ENCODE assay signal across 3 cellular contexts in the genomic region with DNA sequence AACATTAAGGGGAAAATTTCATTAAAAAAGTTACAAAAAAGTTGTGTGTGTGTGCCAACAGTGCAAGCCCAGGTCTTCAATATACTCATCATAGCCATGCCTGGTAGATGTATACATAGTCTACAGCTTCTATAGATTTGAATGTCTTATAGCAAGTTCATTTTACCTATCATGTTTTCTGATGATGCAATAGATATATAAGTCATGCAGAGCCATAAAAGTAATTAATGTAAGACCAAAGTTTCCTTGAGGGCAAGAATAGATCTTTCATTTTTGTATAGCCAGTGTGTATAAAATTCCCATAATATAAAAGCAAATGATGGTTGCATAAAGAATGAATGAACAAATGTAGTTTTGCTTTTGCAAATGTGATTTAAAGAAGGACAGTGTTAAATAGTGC.
A peak's percentile ranks its signal among the peaks of the same experiment; 100 is the strongest.
TF ChIP-seq lines count a peak whose summit lies in the region.

No MANE protein-coding gene starts in this region.

TF ChIP-seq in HepG2, 621 proteins besides CTCF, POLR2A, EP300 and RAD21:
- TF ChIP-seq MLLT10 (CRISPR knock-in tag; IDR thresholded peaks at IDR 0.05), result no peak
- TF ChIP-seq CEBPB (IDR thresholded peaks at IDR 0.05; ENCODE audit: borderline replicate concordance, low read depth, low read length), result peak; percentile 38; the same call in 1 of the 2 replicates
- TF ChIP-seq NR3C1 (CRISPR knock-in tag; IDR thresholded peaks at IDR 0.05), result no peak
- 0 out of 2 replicates have a peak, but pooled peaks have one; percentile 18 for TF ChIP-seq ATF7 (IDR thresholded peaks at IDR 0.05)
- TF ChIP-seq ATF7 (CRISPR knock-in tag; IDR thresholded peaks at IDR 0.05), result no peak
TF ChIP-seq in HepG2: peak in this region for 2.

TF ChIP-seq in IMR-90, 13 proteins besides CTCF, POLR2A, EP300 and RAD21:
- TF ChIP-seq CEBPB (IDR thresholded peaks at IDR 0.05; ENCODE audit: low read depth, low read length), result peak; percentile 75
- no peak for TF ChIP-seq SMC3 (IDR thresholded peaks at IDR 0.05; ENCODE audit: low read depth, low read length)
- no peak for TF ChIP-seq RCOR1 (IDR thresholded peaks at IDR 0.05; ENCODE audit: insufficient replicate concordance, low read length)
- TF ChIP-seq, protein P1, sequence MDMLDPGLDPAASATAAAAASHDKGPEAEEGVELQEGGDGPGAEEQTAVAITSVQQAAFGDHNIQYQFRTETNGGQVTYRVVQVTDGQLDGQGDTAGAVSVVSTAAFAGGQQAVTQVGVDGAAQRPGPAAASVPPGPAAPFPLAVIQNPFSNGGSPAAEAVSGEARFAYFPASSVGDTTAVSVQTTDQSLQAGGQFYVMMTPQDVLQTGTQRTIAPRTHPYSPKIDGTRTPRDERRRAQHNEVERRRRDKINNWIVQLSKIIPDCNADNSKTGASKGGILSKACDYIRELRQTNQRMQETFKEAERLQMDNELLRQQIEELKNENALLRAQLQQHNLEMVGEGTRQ (IDR thresholded peaks at IDR 0.05; ENCODE audit: low read depth, low read length), result no peak
- TF ChIP-seq MAFK (IDR thresholded peaks at IDR 0.05; ENCODE audit: low read depth, low read length), result no peak

TF ChIP-seq in K562, 482 proteins besides CTCF, POLR2A, EP300 and RAD21:
- TF ChIP-seq HDAC1 (IDR thresholded peaks at IDR 0.05) (no peak), PURB (CRISPR knock-in tag; IDR thresholded peaks at IDR 0.05; ENCODE audit: low read depth) (no peak), KDM4B (IDR thresholded peaks at IDR 0.05; ENCODE audit: borderline replicate concordance in 2 of 2, low read depth in 1 of 2) (no peak), ADNP (tag; IDR thresholded peaks at IDR 0.05) (no peak), DPF2 (IDR thresholded peaks at IDR 0.05) (no peak), NRF1 (conservative IDR thresholded peaks at IDR 0.05 in 1 of 2, IDR thresholded peaks at IDR 0.05 in 1 of 2) (no peak), L3MBTL2 (IDR thresholded peaks at IDR 0.05) (no peak), ZNF76 (CRISPR knock-in tag; IDR thresholded peaks at IDR 0.05; ENCODE audit: borderline replicate concordance) (no peak), NEUROD1 (IDR thresholded peaks at IDR 0.05; ENCODE audit: borderline replicate concordance, low read depth, low read length, partially characterized antibody) (no peak), SAP30 (IDR thresholded peaks at IDR 0.05; ENCODE audit: borderline replicate concordance, insufficient read depth, low read depth, low read length, poor library complexity, severe bottlenecking) (no peak), CEBPG (CRISPR knock-in tag; IDR thresholded peaks at IDR 0.05) (no peak), CEBPG (tag; conservative IDR thresholded peaks at IDR 0.05 in 1 of 2, IDR thresholded peaks at IDR 0.05 in 1 of 2) (peak in 1 of 2 experiments; percentile 78; a peak in 3 of 4 replicates), CXXC5 (CRISPR knock-in tag; IDR thresholded peaks at IDR 0.05) (no peak), EP400 (IDR thresholded peaks at IDR 0.05) (no peak), ATF1 (CRISPR knock-in tag; IDR thresholded peaks at IDR 0.05) (no peak), ATF1 (tag; IDR thresholded peaks at IDR 0.05) (no peak), CEBPB (tag; IDR thresholded peaks at IDR 0.05) (peak; percentile 42), ZNF561 (CRISPR knock-in tag; conservative IDR thresholded peaks at IDR 0.05) (no peak), ZNF253 (CRISPR knock-in tag; conservative IDR thresholded peaks at IDR 0.05) (no peak), MYNN (IDR thresholded peaks at IDR 0.05) (no peak), MYNN (CRISPR knock-in tag; IDR thresholded peaks at IDR 0.05) (no peak), POLR2B (IDR thresholded peaks at IDR 0.05; ENCODE audit: low read depth, partially characterized antibody) (no peak), TSC22D4 (tag; IDR thresholded peaks at IDR 0.05) (no peak)
- TF ChIP-seq, protein P2, sequence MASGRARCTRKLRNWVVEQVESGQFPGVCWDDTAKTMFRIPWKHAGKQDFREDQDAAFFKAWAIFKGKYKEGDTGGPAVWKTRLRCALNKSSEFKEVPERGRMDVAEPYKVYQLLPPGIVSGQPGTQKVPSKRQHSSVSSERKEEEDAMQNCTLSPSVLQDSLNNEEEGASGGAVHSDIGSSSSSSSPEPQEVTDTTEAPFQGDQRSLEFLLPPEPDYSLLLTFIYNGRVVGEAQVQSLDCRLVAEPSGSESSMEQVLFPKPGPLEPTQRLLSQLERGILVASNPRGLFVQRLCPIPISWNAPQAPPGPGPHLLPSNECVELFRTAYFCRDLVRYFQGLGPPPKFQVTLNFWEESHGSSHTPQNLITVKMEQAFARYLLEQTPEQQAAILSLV (tag; IDR thresholded peaks at IDR 0.05), result no peak
- TF ChIP-seq, protein P3, sequence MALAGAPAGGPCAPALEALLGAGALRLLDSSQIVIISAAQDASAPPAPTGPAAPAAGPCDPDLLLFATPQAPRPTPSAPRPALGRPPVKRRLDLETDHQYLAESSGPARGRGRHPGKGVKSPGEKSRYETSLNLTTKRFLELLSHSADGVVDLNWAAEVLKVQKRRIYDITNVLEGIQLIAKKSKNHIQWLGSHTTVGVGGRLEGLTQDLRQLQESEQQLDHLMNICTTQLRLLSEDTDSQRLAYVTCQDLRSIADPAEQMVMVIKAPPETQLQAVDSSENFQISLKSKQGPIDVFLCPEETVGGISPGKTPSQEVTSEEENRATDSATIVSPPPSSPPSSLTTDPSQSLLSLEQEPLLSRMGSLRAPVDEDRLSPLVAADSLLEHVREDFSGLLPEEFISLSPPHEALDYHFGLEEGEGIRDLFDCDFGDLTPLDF (CRISPR knock-in tag; IDR thresholded peaks at IDR 0.05), result no peak
- TF ChIP-seq, protein P4, sequence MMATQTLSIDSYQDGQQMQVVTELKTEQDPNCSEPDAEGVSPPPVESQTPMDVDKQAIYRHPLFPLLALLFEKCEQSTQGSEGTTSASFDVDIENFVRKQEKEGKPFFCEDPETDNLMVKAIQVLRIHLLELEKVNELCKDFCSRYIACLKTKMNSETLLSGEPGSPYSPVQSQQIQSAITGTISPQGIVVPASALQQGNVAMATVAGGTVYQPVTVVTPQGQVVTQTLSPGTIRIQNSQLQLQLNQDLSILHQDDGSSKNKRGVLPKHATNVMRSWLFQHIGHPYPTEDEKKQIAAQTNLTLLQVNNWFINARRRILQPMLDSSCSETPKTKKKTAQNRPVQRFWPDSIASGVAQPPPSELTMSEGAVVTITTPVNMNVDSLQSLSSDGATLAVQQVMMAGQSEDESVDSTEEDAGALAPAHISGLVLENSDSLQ (IDR thresholded peaks at IDR 0.05), result no peak
- TF ChIP-seq, protein P5, sequence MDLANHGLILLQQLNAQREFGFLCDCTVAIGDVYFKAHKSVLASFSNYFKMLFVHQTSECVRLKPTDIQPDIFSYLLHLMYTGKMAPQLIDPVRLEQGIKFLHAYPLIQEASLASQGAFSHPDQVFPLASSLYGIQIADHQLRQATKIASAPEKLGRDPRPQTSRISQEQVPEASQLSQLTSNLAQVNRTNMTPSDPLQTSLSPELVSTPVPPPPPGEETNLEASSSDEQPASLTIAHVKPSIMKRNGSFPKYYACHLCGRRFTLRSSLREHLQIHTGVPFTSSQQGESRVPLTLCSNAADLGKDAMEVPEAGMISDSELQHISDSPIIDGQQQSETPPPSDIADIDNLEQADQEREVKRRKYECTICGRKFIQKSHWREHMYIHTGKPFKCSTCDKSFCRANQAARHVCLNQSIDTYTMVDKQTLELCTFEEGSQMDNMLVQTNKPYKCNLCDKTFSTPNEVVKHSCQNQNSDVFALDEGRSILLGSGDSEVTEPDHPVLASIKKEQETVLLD (IDR thresholded peaks at IDR 0.05), result no peak
- TF ChIP-seq, protein P6, sequence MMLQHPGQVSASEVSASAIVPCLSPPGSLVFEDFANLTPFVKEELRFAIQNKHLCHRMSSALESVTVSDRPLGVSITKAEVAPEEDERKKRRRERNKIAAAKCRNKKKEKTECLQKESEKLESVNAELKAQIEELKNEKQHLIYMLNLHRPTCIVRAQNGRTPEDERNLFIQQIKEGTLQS (IDR thresholded peaks at IDR 0.05), result peak; percentile 47; the same call in 1 of the 2 replicates
- TF ChIP-seq, protein P6 (CRISPR knock-in tag; conservative IDR thresholded peaks at IDR 0.05), result no peak
- TF ChIP-seq, protein P7, sequence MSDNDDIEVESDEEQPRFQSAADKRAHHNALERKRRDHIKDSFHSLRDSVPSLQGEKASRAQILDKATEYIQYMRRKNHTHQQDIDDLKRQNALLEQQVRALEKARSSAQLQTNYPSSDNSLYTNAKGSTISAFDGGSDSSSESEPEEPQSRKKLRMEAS (CRISPR knock-in tag; IDR thresholded peaks at IDR 0.05), result no peak
- TF ChIP-seq, protein P8, sequence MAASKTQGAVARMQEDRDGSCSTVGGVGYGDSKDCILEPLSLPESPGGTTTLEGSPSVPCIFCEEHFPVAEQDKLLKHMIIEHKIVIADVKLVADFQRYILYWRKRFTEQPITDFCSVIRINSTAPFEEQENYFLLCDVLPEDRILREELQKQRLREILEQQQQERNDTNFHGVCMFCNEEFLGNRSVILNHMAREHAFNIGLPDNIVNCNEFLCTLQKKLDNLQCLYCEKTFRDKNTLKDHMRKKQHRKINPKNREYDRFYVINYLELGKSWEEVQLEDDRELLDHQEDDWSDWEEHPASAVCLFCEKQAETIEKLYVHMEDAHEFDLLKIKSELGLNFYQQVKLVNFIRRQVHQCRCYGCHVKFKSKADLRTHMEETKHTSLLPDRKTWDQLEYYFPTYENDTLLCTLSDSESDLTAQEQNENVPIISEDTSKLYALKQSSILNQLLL (CRISPR knock-in tag; IDR thresholded peaks at IDR 0.05; ENCODE audit: borderline replicate concordance), result no peak
